Comparison of ENCODE assay signal across 8 cellular contexts in the genomic region with DNA sequence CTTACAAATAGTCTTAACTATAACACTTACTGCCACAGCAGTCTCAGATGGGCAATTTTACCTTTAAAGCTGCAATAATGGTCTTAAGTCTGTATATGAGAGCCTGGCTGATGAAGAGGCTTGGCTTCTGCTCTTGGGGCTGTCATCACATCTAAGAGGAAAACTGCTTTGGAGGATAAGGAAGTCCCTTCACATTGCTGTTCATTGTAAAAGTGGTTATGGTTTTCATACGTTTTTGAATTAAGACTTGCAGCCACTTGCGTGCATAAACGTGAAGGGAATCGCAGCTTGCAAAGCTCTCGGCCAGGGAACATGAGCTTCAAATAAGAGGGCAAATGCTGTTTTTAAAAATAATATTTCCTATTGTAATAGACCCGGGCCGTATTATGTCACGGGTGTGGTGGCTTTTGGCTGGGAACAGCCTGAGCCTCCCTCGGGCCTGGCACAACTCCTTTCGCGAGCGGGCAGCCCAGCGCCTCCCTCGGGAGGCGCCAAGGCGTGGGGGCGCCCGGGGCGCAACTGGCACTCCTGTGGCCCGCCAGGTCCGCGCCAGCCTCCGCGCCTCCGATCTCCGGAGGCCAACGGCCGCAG. TPM values are rescaled to one million over a fixed set of nuclear protein-coding genes. Genes with fewer than 3 reads are reported as not detected.
DNase-seq lines count a peak whose midpoint lies in the region; ATAC-seq and TF ChIP-seq lines count a peak whose summit lies in the region.

No MANE protein-coding gene starts in this region.

- no peak for DNase-seq in T-helper 2 cell treated with Interferon-gamma antibody and Interleukin-4, amounts not matched to agents 5 μg/mL and 100 μg/mL, for 36 hours (ENCODE audit: low spot score)
- DNase-seq in T-helper 2 cell (no peak), SJSA1 (ENCODE audit: low read depth in 1 of 2, low spot score in 2 of 2) (no peak), fibroblast of the aortic adventitia (ENCODE audit: low read depth) (peak; percentile 47), osteoblast (ENCODE audit: insufficient read length, low spot score, missing footprints) (peak; percentile 88), dedifferentiated amniotic fluid mesenchymal stem cell (ENCODE audit: extremely low spot score) (no peak)
- DNase-seq in stimulated activated naive CD4-positive, alpha-beta T cell treated with Interleukin-2 at 50 U/mL for 16 hours (lab: John Stamatoyannopoulos, UW): no peak

- peak overlapping the region; percentile 89 for H3K27ac ChIP-seq in SJSA1
- no peak overlapping the region for H3K27ac ChIP-seq in osteoblast (ENCODE audit: low read depth, low read length)

- H3K9me3 Mint-ChIP-seq in T-helper 2 cell treated with Interferon-gamma antibody and Interleukin-4, amounts not matched to agents 5 μg/mL and 100 μg/mL, for 36 hours: no peaks in the 10 kb centered on the region

- H3K79me2 ChIP-seq in osteoblast (ENCODE audit: insufficient read depth, low read length): peaks cover 42% of the 10 kb centered on the region

- H3K4me3 Mint-ChIP-seq in T-helper 2 cell treated with Interferon-gamma antibody and Interleukin-4, amounts not matched to agents 5 μg/mL and 100 μg/mL, for 36 hours: peak overlapping the region; percentile 54

- H3K27me3 Mint-ChIP-seq in T-helper 2 cell treated with Interferon-gamma antibody and Interleukin-4, amounts not matched to agents 5 μg/mL and 100 μg/mL, for 36 hours (ENCODE audit: low read depth): peaks cover 62% of the 10 kb centered on the region

- H3K4me2 ChIP-seq in osteoblast (ENCODE audit: insufficient read depth, low read length): peak overlapping the region; percentile 75

- H3K27ac Mint-ChIP-seq in T-helper 2 cell treated with Interferon-gamma antibody and Interleukin-4, amounts not matched to agents 5 μg/mL and 100 μg/mL, for 36 hours: no peak overlapping the region

- no peaks in the 10 kb centered on the region for H3K36me3 Mint-ChIP-seq in T-helper 2 cell treated with Interferon-gamma antibody and Interleukin-4, amounts not matched to agents 5 μg/mL and 100 μg/mL, for 36 hours (ENCODE audit: low read depth)

- H3K27me3 ChIP-seq in SJSA1 (replicated peaks): no peaks in the 10 kb centered on the region
- no peaks in the 10 kb centered on the region for H3K27me3 ChIP-seq in osteoblast (ENCODE audit: insufficient read depth, low read length)

- H3K36me3 ChIP-seq in SJSA1 (peaks cover 9% of the 10 kb centered on the region; the same call in 1 of the 2 replicates), osteoblast (ENCODE audit: insufficient read depth, low read length) (no peaks in the 10 kb centered on the region)

- no peaks in the 10 kb centered on the region for H3K4me1 Mint-ChIP-seq in T-helper 2 cell treated with Interferon-gamma antibody and Interleukin-4, amounts not matched to agents 5 μg/mL and 100 μg/mL, for 36 hours (ENCODE audit: low read depth)

- ATAC-seq in GM19395 (IDR thresholded peaks at IDR 0.05; ENCODE audit: unreplicated experiment): no peak

- H4K20me1 ChIP-seq in osteoblast (ENCODE audit: insufficient read depth, low read length): peaks cover 2% of the 10 kb centered on the region

- H2AFZ ChIP-seq in osteoblast (ENCODE audit: low read length): peak overlapping the region; percentile 73

- peak overlapping the region; percentile 81 for H3K4me3 ChIP-seq in SJSA1
- peak overlapping the region; percentile 70 for H3K4me3 ChIP-seq in fibroblast of the aortic adventitia (ENCODE audit: low read depth, low read length)
- H3K4me3 ChIP-seq in osteoblast (ENCODE audit: insufficient read depth, low read length): peak overlapping the region; percentile 83

- H3K4me1 ChIP-seq in SJSA1 (replicated peaks) (peaks cover 29% of the 10 kb centered on the region), osteoblast (ENCODE audit: insufficient read depth, low read length) (no peaks in the 10 kb centered on the region)

- TF ChIP-seq CTCF in fibroblast of the aortic adventitia (IDR thresholded peaks at IDR 0.05; ENCODE audit: insufficient read depth, low read length) (no peak), osteoblast (IDR thresholded peaks at IDR 0.05; ENCODE audit: extremely low read depth, low read depth, low read length) (no peak)

- no peaks in the 10 kb centered on the region for H3K9me3 ChIP-seq in SJSA1 (replicated peaks)
- no peaks in the 10 kb centered on the region for H3K9me3 ChIP-seq in osteoblast (ENCODE audit: low read depth, low read length)

RNA-seq across cellular contexts. Expression of a gene that starts 0.6 kb away (rescaled TPM):
- total RNA-seq in SJSA1 (2014; rRNA removed; shearing (Covaris generic)): 13.6 and 20.2 TPM in 2 replicates
- 10.1 and 26.2 TPM in 2 replicates for total RNA-seq in fibroblast of the aortic adventitia (ENCODE audit: low replicate concordance)
- 56.9 and 64.4 TPM in 2 replicates for total RNA-seq in osteoblast

RNA-seq across cellular contexts. Expression of a gene that starts 59.9 kb away (rescaled TPM):
- total RNA-seq in SJSA1 (2014; rRNA removed; shearing (Covaris generic)): 23.6 and 30.3 TPM in 2 replicates
- 31.2 and 33.2 TPM in 2 replicates for total RNA-seq in fibroblast of the aortic adventitia (ENCODE audit: low replicate concordance)
- 20.6 and 24.2 TPM in 2 replicates for total RNA-seq in osteoblast

RNA-seq across cellular contexts. Expression of a gene that starts 60.0 kb away (rescaled TPM):
- 10.2 and 13.8 TPM in 2 replicates for total RNA-seq in SJSA1 (2014; rRNA removed; shearing (Covaris generic))
- 10.5 and 15.3 TPM in 2 replicates for total RNA-seq in fibroblast of the aortic adventitia (ENCODE audit: low replicate concordance)
- total RNA-seq in osteoblast: 25.3 and 36.2 TPM in 2 replicates

Comparison
In these comparisons a context has a peak if more than half of its experiments do, and no peak if none do; other contexts are left out.
1. DNase-seq: peak in fibroblast of the aortic adventitia (single experiment) and osteoblast (single experiment); none in T-helper 2 cell treated with Interferon-gamma antibody and Interleukin-4, amounts not matched to agents 5 μg/mL and 100 μg/mL, for 36 hours (single experiment), T-helper 2 cell (0 of 5), SJSA1 (0 of 2), stimulated activated naive CD4-positive, alpha-beta T cell treated with Interleukin-2 at 50 U/mL for 16 hours (single experiment) and dedifferentiated amniotic fluid mesenchymal stem cell (single experiment).
2. Peak in every context shown above with its lines, with median percentiles within 50 percentile points of each other: H3K4me3 ChIP-seq.